15 cellular contexts compared by ENCODE assay signal in genomic region chr6:33667776-33668175, GRCh38. TPM values are rescaled to one million over a fixed set of nuclear protein-coding genes. Genes with fewer than 3 reads are reported as not detected.
A peak's percentile ranks its signal among the peaks of the same experiment; 100 is the strongest.
DNase-seq lines count a peak whose midpoint lies in the region; ATAC-seq, FAIRE-seq and TF ChIP-seq lines count a peak whose summit lies in the region.
"Had no signal": no experiment of that assay in that cellular context is flagged by ENCODE, and none has a peak within 500 bp of the region (broad histone marks: within the 10 kb centered on the region; RNA-seq: fewer than 3 reads in every experiment).

No MANE protein-coding gene starts in this region.

- no peak for DNase-seq in activated CD4-positive, alpha-beta T cell treated with anti-CD3 and anti-CD28 coated beads, Interleukin-2, amount 10 ng/mL, durations not matched to agents 7 days and 5 days
- DNase-seq in activated CD4-positive, alpha-beta T cell treated with anti-CD3 and anti-CD28 coated beads, Interleukin-2, amount 50 U/mL, for 48 hours, result no peak
- DNase-seq in CD4-positive, alpha-beta memory T cell, result no peak
- no peak for DNase-seq in bronchial epithelial cell (ENCODE audit: low read depth)
- DNase-seq in neural progenitor cell (ENCODE audit: low spot score), result no peak
- no peak for DNase-seq in NCI-H510A (lab: John Stamatoyannopoulos, UW)
- DNase-seq: ACHN; CD4-positive, alpha-beta T cell; DMS79; GOT3; H9 had no signal

- H3K9ac ChIP-seq in neural progenitor cell, result no peak overlapping the region
- H3K9ac ChIP-seq: BLaER1 treated with 17β-estradiol and CSF1 and Interleukin-3, amounts not matched to agents 10 nM and 100 nM had no signal

- peak; percentile 72 for FAIRE-seq in bronchial epithelial cell (lab: Jason Lieb, UNC)
- FAIRE-seq: GM12878, GM18507 had no signal

- CTCF ChIA-PET in activated CD4-positive, alpha-beta T cell treated with anti-CD3 and anti-CD28 coated beads, Interleukin-2, amount 10 ng/mL, durations not matched to agents 7 days and 5 days (lab: Charles Lee), result interaction anchor here (0.6 to 1.4 kb wide), 4 partner anchors 13 to 25 kb away, joined by 3 to 4 read pairs (median 3); no protein-coding TSS in a partner anchor
- CTCF ChIA-PET in CD4-positive, alpha-beta memory T cell (lab: Charles Lee; ENCODE audit: partially characterized antibody), result interaction anchor here (0.7 to 2.6 kb wide), 5 partner anchors 29 to 102 kb away, joined by 3 to 19 read pairs (median 5); partner anchors contain the start of gene UQCC2

- H3K4me1 Mint-ChIP-seq in activated CD4-positive, alpha-beta T cell treated with anti-CD3 and anti-CD28 coated beads, Interleukin-2, amount 10 ng/mL, durations not matched to agents 7 days and 5 days, result peaks cover 19% of the 10 kb centered on the region
- peaks cover 14 to 19% (median 17%) of the 10 kb centered on the region in 4 donors for H3K4me1 Mint-ChIP-seq in CD4-positive, alpha-beta memory T cell
- H3K4me1 Mint-ChIP-seq in neural progenitor cell, result peaks cover 7% of the 10 kb centered on the region

- POLR2A ChIA-PET in activated CD4-positive, alpha-beta T cell treated with anti-CD3 and anti-CD28 coated beads, Interleukin-2, amount 10 ng/mL, durations not matched to agents 7 days and 5 days (lab: Charles Lee), result interaction anchor here (0.6 kb wide), 1 partner anchor 82 kb away, joined by 3 read pairs; no protein-coding TSS in a partner anchor
- POLR2A ChIA-PET in CD4-positive, alpha-beta memory T cell (lab: Charles Lee; ENCODE audit: partially characterized antibody), result interaction anchor here (2.0 kb wide), 1 partner anchor 27 kb away, joined by 7 read pairs; no protein-coding TSS in a partner anchor

- H3K4me2 ChIP-seq in neural progenitor cell, result no peak overlapping the region
- H3K4me2 ChIP-seq: BLaER1 treated with 17β-estradiol and CSF1 and Interleukin-3, amounts not matched to agents 10 nM and 100 nM had no signal

- no peak for TF ChIP-seq CTCF in bronchial epithelial cell (IDR thresholded peaks at IDR 0.05; ENCODE audit: insufficient read depth, low read length, severe bottlenecking)
- TF ChIP-seq CTCF in neural progenitor cell (IDR thresholded peaks at IDR 0.05), result no peak

- peak overlapping the region; percentile 51 for H3K27ac ChIP-seq in CD4-positive, alpha-beta memory T cell (ENCODE audit: low read depth, low read length)
- no peak overlapping the region for H3K27ac ChIP-seq in neural progenitor cell
- H3K27ac ChIP-seq: BLaER1 treated with 17β-estradiol and CSF1 and Interleukin-3, amounts not matched to agents 10 nM and 100 nM had no signal

- H3K9me3 Mint-ChIP-seq in activated CD4-positive, alpha-beta T cell treated with anti-CD3 and anti-CD28 coated beads, Interleukin-2, amount 10 ng/mL, durations not matched to agents 7 days and 5 days, result no peaks in the 10 kb centered on the region
- no peaks in the 10 kb centered on the region for H3K9me3 Mint-ChIP-seq in CD4-positive, alpha-beta memory T cell
- no peaks in the 10 kb centered on the region for H3K9me3 Mint-ChIP-seq in neural progenitor cell
- H3K9me3 Mint-ChIP-seq: CD4-positive, alpha-beta T cell; H9 had no signal

- H3K27ac Mint-ChIP-seq in activated CD4-positive, alpha-beta T cell treated with anti-CD3 and anti-CD28 coated beads, Interleukin-2, amount 10 ng/mL, durations not matched to agents 7 days and 5 days, result peak overlapping the region; percentile 75
- peak overlapping the region in 6 of 7 donors; percentile 75 to 96 (median 80) for H3K27ac Mint-ChIP-seq in CD4-positive, alpha-beta memory T cell
- H3K27ac Mint-ChIP-seq in neural progenitor cell, result no peak overlapping the region

- H3K36me3 Mint-ChIP-seq in activated CD4-positive, alpha-beta T cell treated with anti-CD3 and anti-CD28 coated beads, Interleukin-2, amount 10 ng/mL, durations not matched to agents 7 days and 5 days (ENCODE audit: low read depth), result peaks cover 47% of the 10 kb centered on the region
- peaks cover 33 to 64% of the 10 kb centered on the region in 2 donors for H3K36me3 Mint-ChIP-seq in CD4-positive, alpha-beta memory T cell
- no peaks in the 10 kb centered on the region for H3K36me3 Mint-ChIP-seq in neural progenitor cell

- peaks cover 61% of the 10 kb centered on the region for H3K36me3 ChIP-seq in CD4-positive, alpha-beta memory T cell (ENCODE audit: insufficient read depth, low read length)
- peaks cover 47% of the 10 kb centered on the region for H3K36me3 ChIP-seq in bronchial epithelial cell (ENCODE audit: control insufficient read depth, insufficient read depth, low read length)
- H3K36me3 ChIP-seq in neural progenitor cell, result no peaks in the 10 kb centered on the region

- no peaks in the 10 kb centered on the region for H3F3A ChIP-seq in neural progenitor cell (ENCODE audit: low read depth)

- no peak overlapping the region for H3K4me3 Mint-ChIP-seq in activated CD4-positive, alpha-beta T cell treated with anti-CD3 and anti-CD28 coated beads, Interleukin-2, amount 10 ng/mL, durations not matched to agents 7 days and 5 days
- H3K4me3 Mint-ChIP-seq in CD4-positive, alpha-beta memory T cell, result no peak overlapping the region
- H3K4me3 Mint-ChIP-seq in neural progenitor cell, result peak overlapping the region; percentile 24
- H3K4me3 Mint-ChIP-seq: CD4-positive, alpha-beta T cell; H9 had no signal

- no peaks in the 10 kb centered on the region for H4K20me1 ChIP-seq in neural progenitor cell (ENCODE audit: low read depth)

- intact Hi-C loops in CD4-positive, alpha-beta memory T cell (cut with micrococcal nuclease), result loop anchor here (2.0 kb wide), 1 partner anchor 27 kb away; no protein-coding TSS in a partner anchor

- no peaks in the 10 kb centered on the region for H3K9me3 ChIP-seq in CD4-positive, alpha-beta memory T cell (ENCODE audit: control insufficient read depth in 1 of 2, low read length in 2 of 2)
- no peaks in the 10 kb centered on the region for H3K9me3 ChIP-seq in neural progenitor cell (ENCODE audit: low read depth)
- H3K9me3 ChIP-seq: BLaER1 treated with 17β-estradiol and CSF1 and Interleukin-3, amounts not matched to agents 10 nM and 100 nM had no signal

- H3K27me3 Mint-ChIP-seq in activated CD4-positive, alpha-beta T cell treated with anti-CD3 and anti-CD28 coated beads, Interleukin-2, amount 10 ng/mL, durations not matched to agents 7 days and 5 days, result no peaks in the 10 kb centered on the region
- no peaks in the 10 kb centered on the region for H3K27me3 Mint-ChIP-seq in CD4-positive, alpha-beta memory T cell
- H3K27me3 Mint-ChIP-seq in neural progenitor cell (ENCODE audit: insufficient read depth, low read depth), result peaks cover 3% of the 10 kb centered on the region
- H3K27me3 Mint-ChIP-seq: CD4-positive, alpha-beta T cell had no signal

- no peak for ATAC-seq in GM18868 (IDR thresholded peaks at IDR 0.05; ENCODE audit: unreplicated experiment)
- ATAC-seq: GM12878 had no signal

- H3K4me1 ChIP-seq in CD4-positive, alpha-beta memory T cell (ENCODE audit: insufficient read depth, low read length), result peaks cover 14% of the 10 kb centered on the region
- no peaks in the 10 kb centered on the region for H3K4me1 ChIP-seq in neural progenitor cell

- no peaks in the 10 kb centered on the region for H3K27me3 ChIP-seq in CD4-positive, alpha-beta memory T cell (ENCODE audit: insufficient read depth, low read length)
- H3K27me3 ChIP-seq in bronchial epithelial cell (ENCODE audit: control insufficient read depth, insufficient read depth, low read length) (no peaks in the 10 kb centered on the region), neural progenitor cell (no peaks in the 10 kb centered on the region)
- H3K27me3 ChIP-seq: BLaER1 treated with 17β-estradiol and CSF1 and Interleukin-3, amounts not matched to agents 10 nM and 100 nM had no signal

- H3K4me3 ChIP-seq in CD4-positive, alpha-beta memory T cell (ENCODE audit: low read length in 2 of 2), result no peak overlapping the region
- no peak overlapping the region for H3K4me3 ChIP-seq in bronchial epithelial cell (ENCODE audit: low read depth, low read length)
- H3K4me3 ChIP-seq in neural progenitor cell, result no peak overlapping the region
- H3K4me3 ChIP-seq: BLaER1 treated with 17β-estradiol and CSF1 and Interleukin-3, amounts not matched to agents 10 nM and 100 nM; GM12878 had no signal

- H2AFZ ChIP-seq in neural progenitor cell (replicated peaks), result no peak overlapping the region

- H3K79me2 ChIP-seq in neural progenitor cell (ENCODE audit: low read depth), result no peaks in the 10 kb centered on the region

RNA-seq across cellular contexts. Expression of gene UQCC2, which starts 43.7 kb away (rescaled TPM):
- 10 to 100 TPM; 77.6 to 80.0 TPM for total RNA-seq in activated CD4-positive, alpha-beta T cell treated with anti-CD3 and anti-CD28 coated beads, Interleukin-2, amount 10 ng/mL, durations not matched to agents 7 days and 5 days
- total RNA-seq in CD4-positive, alpha-beta memory T cell, result 10 to 100 TPM; 22.8 to 24.8 TPM
- 10 to 100 TPM; 44.4 to 57.9 TPM for polyA plus RNA-seq in CD4-positive, alpha-beta memory T cell
- 47.1 and 49.7 TPM in 2 replicates for total RNA-seq in bronchial epithelial cell
- 47.7 and 95.9 TPM in 2 replicates for total RNA-seq in neural progenitor cell (ENCODE audit: low replicate concordance)

RNA-seq across cellular contexts. Expression of gene ITPR3, which starts 46.7 kb away (rescaled TPM):
- 10 to 100 TPM; 64.2 to 65.8 TPM for total RNA-seq in activated CD4-positive, alpha-beta T cell treated with anti-CD3 and anti-CD28 coated beads, Interleukin-2, amount 10 ng/mL, durations not matched to agents 7 days and 5 days
- total RNA-seq in CD4-positive, alpha-beta memory T cell, result 10 to 100 TPM; 71.2 to 72.4 TPM
- polyA plus RNA-seq in CD4-positive, alpha-beta memory T cell, result 1 to 10 TPM in 1 of 2 donors, under 1 TPM in 1; 0.55 to 8.1 TPM
- total RNA-seq in bronchial epithelial cell (66.6 and 95.6 TPM in 2 replicates), neural progenitor cell (ENCODE audit: low replicate concordance) (1.5 and 3.4 TPM in 2 replicates)

Comparison
In these comparisons a context has a peak if more than half of its experiments do, and no peak if none do; other contexts are left out.
1. RNA of gene ITPR3, which starts 46.7 kb away (total RNA-seq): 66.6 to 95.6 TPM in bronchial epithelial cell, 71.2 to 72.4 TPM in CD4-positive, alpha-beta memory T cell and 64.2 to 65.8 TPM in activated CD4-positive, alpha-beta T cell treated with anti-CD3 and anti-CD28 coated beads, Interleukin-2, amount 10 ng/mL, durations not matched to agents 7 days and 5 days; 1.5 to 3.4 TPM in neural progenitor cell; every median in the first group is over 10 times any median in the second.